In genomic region chr1:29202584-29203340, GRCh38 we compare ENCODE assay signal across 1 cellular context.
TF ChIP-seq lines count a peak whose summit lies in the region.

No MANE protein-coding gene starts in this region.

TF ChIP-seq in HepG2, 621 proteins besides CTCF, POLR2A, EP300 and RAD21 (continued from another document):
- no peak for TF ChIP-seq TP53 (CRISPR knock-in tag; conservative IDR thresholded peaks at IDR 0.05)
- TF ChIP-seq NCOA2 (CRISPR knock-in tag; IDR thresholded peaks at IDR 0.05) = 0 out of 2 replicates have a peak, but pooled peaks have one; percentile 35
- TF ChIP-seq GABPA (IDR thresholded peaks at IDR 0.05; ENCODE audit: low read depth, low read length) = no peak
- no peak for TF ChIP-seq GABPA (CRISPR knock-in tag; IDR thresholded peaks at IDR 0.05; ENCODE audit: low read depth)
- TF ChIP-seq ZNF720 (CRISPR knock-in tag; IDR thresholded peaks at IDR 0.05) = no peak
- no peak for TF ChIP-seq ATM (IDR thresholded peaks at IDR 0.05; ENCODE audit: borderline replicate concordance)
- TF ChIP-seq ARID5B (CRISPR knock-in tag; IDR thresholded peaks at IDR 0.05) = peak; percentile 33; the same call in 1 of the 2 replicates
- TF ChIP-seq ZSCAN25 (CRISPR knock-in tag; IDR thresholded peaks at IDR 0.05) = no peak
- TF ChIP-seq ZNF496 (CRISPR knock-in tag; IDR thresholded peaks at IDR 0.05; ENCODE audit: insufficient replicate concordance) = no peak
- TF ChIP-seq CSRNP2 (CRISPR knock-in tag; conservative IDR thresholded peaks at IDR 0.05; ENCODE audit: low read depth) = no peak
- no peak for TF ChIP-seq ARID2 (CRISPR knock-in tag; IDR thresholded peaks at IDR 0.05; ENCODE audit: borderline replicate concordance)
- no peak for TF ChIP-seq KMT2B (CRISPR knock-in tag; IDR thresholded peaks at IDR 0.05)
- no peak for TF ChIP-seq NONO (IDR thresholded peaks at IDR 0.05)
- TF ChIP-seq NONO (CRISPR knock-in tag; conservative IDR thresholded peaks at IDR 0.05) = 0 out of 2 replicates have a peak, but pooled peaks have one; percentile 27
- TF ChIP-seq KDM2A (CRISPR knock-in tag; IDR thresholded peaks at IDR 0.05; ENCODE audit: borderline replicate concordance, low read depth) = peak; percentile 80
- 0 out of 2 replicates have a peak, but pooled peaks have one; percentile 51 for TF ChIP-seq KMT2A (CRISPR knock-in tag; IDR thresholded peaks at IDR 0.05)
- peak; percentile 84 for TF ChIP-seq TEAD3 (CRISPR knock-in tag; optimal IDR thresholded peaks at IDR 0.05; ENCODE audit: borderline replicate concordance)
- TF ChIP-seq ZNF713 (CRISPR knock-in tag; IDR thresholded peaks at IDR 0.05) = no peak
- no peak for TF ChIP-seq SMAD9 (CRISPR knock-in tag; IDR thresholded peaks at IDR 0.05)
- TF ChIP-seq ZNF362 (CRISPR knock-in tag; IDR thresholded peaks at IDR 0.05; ENCODE audit: borderline replicate concordance) = no peak
- TF ChIP-seq TOPORS (CRISPR knock-in tag; IDR thresholded peaks at IDR 0.05) = no peak
- no peak for TF ChIP-seq ATF7 (IDR thresholded peaks at IDR 0.05)
- no peak for TF ChIP-seq ATF7 (CRISPR knock-in tag; IDR thresholded peaks at IDR 0.05)
- peak; percentile 66; the same call in 1 of the 2 replicates for TF ChIP-seq ZNF691 (CRISPR knock-in tag; IDR thresholded peaks at IDR 0.05; ENCODE audit: borderline replicate concordance, low read depth)
- peak; percentile 18 for TF ChIP-seq ASH2L (IDR thresholded peaks at IDR 0.05; ENCODE audit: insufficient read length, low read depth, low read length)
- TF ChIP-seq ZFYVE20 (CRISPR knock-in tag; IDR thresholded peaks at IDR 0.05; ENCODE audit: borderline replicate concordance, low read depth) = no peak
- TF ChIP-seq RXRA (CRISPR knock-in tag; IDR thresholded peaks at IDR 0.05) = no peak
- no peak for TF ChIP-seq ZNF33B (CRISPR knock-in tag; IDR thresholded peaks at IDR 0.05)
- TF ChIP-seq ZNF343 (CRISPR knock-in tag; IDR thresholded peaks at IDR 0.05) = no peak
- TF ChIP-seq RBM39 (IDR thresholded peaks at IDR 0.05; ENCODE audit: low read depth, low read length, poor library complexity, severe bottlenecking) = no peak
- TF ChIP-seq KLF11 (CRISPR knock-in tag; IDR thresholded peaks at IDR 0.05) = no peak
- TF ChIP-seq CBX1 (IDR thresholded peaks at IDR 0.05; ENCODE audit: low read depth) = no peak
- TF ChIP-seq HOMEZ (CRISPR knock-in tag; IDR thresholded peaks at IDR 0.05; ENCODE audit: low read depth) = 0 out of 2 replicates have a peak, but pooled peaks have one; percentile 46
- TF ChIP-seq ZNF737 (CRISPR knock-in tag; IDR thresholded peaks at IDR 0.05; ENCODE audit: borderline replicate concordance) = no peak
- TF ChIP-seq NPAS2 (CRISPR knock-in tag; IDR thresholded peaks at IDR 0.05; ENCODE audit: borderline replicate concordance) = no peak
- no peak for TF ChIP-seq ZNF160 (CRISPR knock-in tag; IDR thresholded peaks at IDR 0.05)
- TF ChIP-seq TAF1 (CRISPR knock-in tag; IDR thresholded peaks at IDR 0.05) = no peak
- no peak for TF ChIP-seq SNAPC5 (CRISPR knock-in tag; IDR thresholded peaks at IDR 0.05; ENCODE audit: borderline replicate concordance)
- TF ChIP-seq BATF2 (CRISPR knock-in tag; IDR thresholded peaks at IDR 0.05) = no peak
- no peak for TF ChIP-seq CAMTA2 (CRISPR knock-in tag; IDR thresholded peaks at IDR 0.05; ENCODE audit: borderline replicate concordance)
- TF ChIP-seq PLSCR1 (CRISPR knock-in tag; IDR thresholded peaks at IDR 0.05; ENCODE audit: borderline replicate concordance) = no peak
- no peak for TF ChIP-seq ZNF674 (CRISPR knock-in tag; IDR thresholded peaks at IDR 0.05; ENCODE audit: low read depth)
- no peak for TF ChIP-seq MED13 (CRISPR knock-in tag; IDR thresholded peaks at IDR 0.05)
- TF ChIP-seq TRIM24 (CRISPR knock-in tag; IDR thresholded peaks at IDR 0.05) = no peak
- TF ChIP-seq JUND (CRISPR knock-in tag; IDR thresholded peaks at IDR 0.05) = peak; percentile 86
- no peak for TF ChIP-seq ZNF572 (CRISPR knock-in tag; IDR thresholded peaks at IDR 0.05)
- TF ChIP-seq ZNF292 (CRISPR knock-in tag; IDR thresholded peaks at IDR 0.05; ENCODE audit: borderline replicate concordance, low read depth) = no peak
- 0 out of 2 replicates have a peak, but pooled peaks have one; percentile 49 for TF ChIP-seq YEATS2 (CRISPR knock-in tag; IDR thresholded peaks at IDR 0.05; ENCODE audit: borderline replicate concordance)
- no peak for TF ChIP-seq IKZF4 (CRISPR knock-in tag; IDR thresholded peaks at IDR 0.05; ENCODE audit: borderline replicate concordance, low read depth, not compliant biosample characterization)
TF ChIP-seq in HepG2: peak in this region for 73.
